24 cellular contexts compared by ENCODE assay signal in the genomic region with DNA sequence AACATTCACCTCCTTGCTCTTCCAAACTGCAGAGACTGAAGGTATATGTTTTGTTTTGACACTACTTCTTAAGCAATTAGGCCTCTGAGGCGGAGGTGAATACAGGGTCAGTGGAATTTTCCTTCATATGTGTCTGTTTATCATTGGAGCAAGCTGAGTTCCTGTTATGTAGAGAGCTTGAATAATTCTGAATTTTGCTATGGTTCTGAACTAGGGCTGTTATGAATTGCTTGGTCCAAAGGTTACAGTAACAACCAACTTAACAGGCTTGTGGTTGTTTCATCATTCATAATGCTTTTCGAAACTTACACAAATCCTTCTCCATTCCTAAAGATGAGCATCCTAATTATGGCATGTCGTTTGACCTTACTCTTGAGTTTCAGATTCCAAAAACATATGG.
DNase-seq lines count a peak whose midpoint lies in the region; ATAC-seq, FAIRE-seq and TF ChIP-seq lines count a peak whose summit lies in the region.
"Had no signal": no experiment of that assay in that cellular context is flagged by ENCODE, and none has a peak within 500 bp of the region (broad histone marks: within the 10 kb centered on the region; RNA-seq: fewer than 3 reads in every experiment).

No MANE protein-coding gene starts in this region.

- TF ChIP-seq POLR2A in GM12891 (IDR thresholded peaks at IDR 0.05; ENCODE audit: low read depth, low read length) = no peak

- H3K4me3 ChIP-seq in fibroblast of villous mesenchyme (ENCODE audit: low read depth, low read length) = no peak overlapping the region
- H3K4me3 ChIP-seq: Peyer's patch, SK-N-MC had no signal

- FAIRE-seq in GM12891 (lab: Jason Lieb, UNC) = peak; percentile 28
- FAIRE-seq: GM19239, H54 had no signal

- peaks cover 4 to 47% (median 34%) of the 10 kb centered on the region in 7 donors for H3K9me3 Mint-ChIP-seq in naive B cell
- H3K9me3 Mint-ChIP-seq in activated naive CD8-positive, alpha-beta T cell treated with anti-CD3 and anti-CD28 coated beads, Interleukin-2, amount 50 U/mL, for 24 hours = peaks cover 8% of the 10 kb centered on the region

- H3K4me1 Mint-ChIP-seq in naive B cell = peaks cover 35 to 60% (median 46%) of the 10 kb centered on the region in 3 donors
- H3K4me1 Mint-ChIP-seq in activated naive CD8-positive, alpha-beta T cell treated with anti-CD3 and anti-CD28 coated beads, Interleukin-2, amount 50 U/mL, for 24 hours = peaks cover 7% of the 10 kb centered on the region

- H3K27ac Mint-ChIP-seq in naive B cell = peak overlapping the region in 5 of 6 donors; percentile 15 to 66 (median 52)
- H3K27ac Mint-ChIP-seq in activated naive CD8-positive, alpha-beta T cell treated with anti-CD3 and anti-CD28 coated beads, Interleukin-2, amount 50 U/mL, for 24 hours = no peak overlapping the region

- H3K4me3 Mint-ChIP-seq in naive B cell = peak overlapping the region in 1 of 8 donors; percentile 11
- H3K4me3 Mint-ChIP-seq in activated naive CD8-positive, alpha-beta T cell treated with anti-CD3 and anti-CD28 coated beads, Interleukin-2, amount 50 U/mL, for 24 hours = no peak overlapping the region

- ATAC-seq in naive B cell (ENCODE audit: low read depth in 2 of 2) (no peak), GM21529 (IDR thresholded peaks at IDR 0.05; ENCODE audit: unreplicated experiment) (no peak)
- ATAC-seq in activated naive CD8-positive, alpha-beta T cell treated with anti-CD3 and anti-CD28 coated beads, Interleukin-2, amount 50 U/mL, for 24 hours = no peak

- no peak for TF ChIP-seq CTCF in fibroblast of villous mesenchyme (IDR thresholded peaks at IDR 0.05; ENCODE audit: insufficient read depth, low read depth, low read length)

- peaks cover 8 to 26% of the 10 kb centered on the region in 2 donors for H3K36me3 Mint-ChIP-seq in naive B cell
- no peaks in the 10 kb centered on the region for H3K36me3 Mint-ChIP-seq in activated naive CD8-positive, alpha-beta T cell treated with anti-CD3 and anti-CD28 coated beads, Interleukin-2, amount 50 U/mL, for 24 hours (ENCODE audit: low read depth)

- DNase-seq in GM12891 (ENCODE audit: insufficient read length, low spot score) (no peak), amniotic epithelial cell (ENCODE audit: low read depth) (peak; percentile 2), fibroblast of villous mesenchyme (ENCODE audit: low read depth) (peak; percentile 90), naive B cell (no peak), UCSD-AML1 (lab: John Stamatoyannopoulos, UW; ENCODE audit: unreplicated experiment) (no peak), NCI-H1092 (lab: John Stamatoyannopoulos, UW) (no peak)
- no peak for DNase-seq in activated naive CD8-positive, alpha-beta T cell treated with anti-CD3 and anti-CD28 coated beads, Interleukin-2, amount 50 U/mL, for 24 hours
- DNase-seq: 8988T, ACHN, Calu3, DMS79 treated with DMSO at 0.1 percent for 48 hours, GF-D8, Kasumi-1, MV-4-11, NCI-H1105 treated with DMSO at 0.1 percent for 48 hours, NCI-H2029, NCI-H69, OCI-M1, Peyer's patch, SHP77 treated with DMSO at 0.1 percent for 48 hours had no signal

- H3K27me3 Mint-ChIP-seq in naive B cell = no peaks in the 10 kb centered on the region
- H3K27me3 Mint-ChIP-seq in activated naive CD8-positive, alpha-beta T cell treated with anti-CD3 and anti-CD28 coated beads, Interleukin-2, amount 50 U/mL, for 24 hours = no peaks in the 10 kb centered on the region

TF ChIP-seq in GM12891, 5 proteins besides CTCF, POLR2A, EP300 and RAD21:
- no peak for TF ChIP-seq TAF1 (IDR thresholded peaks at IDR 0.05; ENCODE audit: low read depth, low read length)
- no peak for TF ChIP-seq POLR2AphosphoS5 (IDR thresholded peaks at IDR 0.05; ENCODE audit: low read depth, low read length)
- no peak for TF ChIP-seq PAX5 (IDR thresholded peaks at IDR 0.05; ENCODE audit: insufficient read depth, low read length, severe bottlenecking)
- TF ChIP-seq POU2F2 (IDR thresholded peaks at IDR 0.05; ENCODE audit: low read depth, low read length) = no peak
- no peak for TF ChIP-seq SPI1 (IDR thresholded peaks at IDR 0.05; ENCODE audit: low read depth, low read length)

Comparison
In these comparisons a context has a peak if more than half of its experiments do, and no peak if none do; other contexts are left out.
1. DNase-seq: peak in amniotic epithelial cell (single experiment) and fibroblast of villous mesenchyme (single experiment); none in GM12891 (single experiment), naive B cell (single experiment), activated naive CD8-positive, alpha-beta T cell treated with anti-CD3 and anti-CD28 coated beads, Interleukin-2, amount 50 U/mL, for 24 hours (single experiment), UCSD-AML1 (single experiment) and NCI-H1092 (single experiment).